ENCODE assay signal across 9 cellular contexts in genomic region chr5:40409600-40409999, GRCh38.
DNase-seq lines count a peak whose midpoint lies in the region; ATAC-seq, FAIRE-seq and TF ChIP-seq lines count a peak whose summit lies in the region.
"Had no signal": no experiment of that assay in that cellular context is flagged by ENCODE, and none has a peak within 500 bp of the region (broad histone marks: within the 10 kb centered on the region; RNA-seq: fewer than 3 reads in every experiment).

No MANE protein-coding gene starts in this region.

- no peak for TF ChIP-seq EP300 in HepG2 (IDR thresholded peaks at IDR 0.05; ENCODE audit: low read depth in 2 of 2, low read length in 2 of 2)
- TF ChIP-seq EP300 in HepG2 (CRISPR knock-in tag; IDR thresholded peaks at IDR 0.05; ENCODE audit: borderline replicate concordance) = no peak
- TF ChIP-seq EP300 in transverse colon (IDR thresholded peaks at IDR 0.05; ENCODE audit: low read depth) = no peak

- no peaks in the 10 kb centered on the region for H3K79me2 ChIP-seq in HepG2 (ENCODE audit: insufficient read depth, low read length)
- H3K79me2 ChIP-seq in MM.1S (ENCODE audit: low read length) = no peaks in the 10 kb centered on the region

- H3K9me2 ChIP-seq in MM.1S (replicated peaks; ENCODE audit: insufficient read depth, low read length) = no peaks in the 10 kb centered on the region

- peak overlapping the region; percentile 10 to 22 for H3K27ac ChIP-seq in liver (ENCODE audit: low read depth in 1 of 2, low read length in 2 of 2)
- H3K27ac ChIP-seq in HepG2 (ENCODE audit: extremely low read length, insufficient read depth, low read length) = no peak overlapping the region
- peak overlapping the region; percentile 31 to 64 (median 44) for H3K27ac ChIP-seq in transverse colon
- no peak overlapping the region for H3K27ac ChIP-seq in MM.1S (ENCODE audit: low read length)

- ATAC-seq in HepG2 (no peak), left ventricle myocardium superior (peak; percentile 32), HG02970 (IDR thresholded peaks at IDR 0.05; ENCODE audit: low FRiP score, unreplicated experiment) (no peak)

- no peak overlapping the region for H2AFZ ChIP-seq in HepG2 (ENCODE audit: low read length)
- H2AFZ ChIP-seq in MM.1S (ENCODE audit: low read length) = no peak overlapping the region

- peak overlapping the region; percentile 93 for H3K27ac Mint-ChIP-seq in activated CD4-positive, alpha-beta T cell treated with anti-CD3 and anti-CD28 coated beads, Interleukin-2, amount 10 ng/mL, durations not matched to agents 24 days and 14 days

- H4K20me1 ChIP-seq in HepG2 (ENCODE audit: insufficient read depth, low read length) (no peaks in the 10 kb centered on the region), MM.1S (ENCODE audit: insufficient read depth, low read length) (no peaks in the 10 kb centered on the region)

- CTCF ChIA-PET in HepG2 (lab: Yijun Ruan, JAX; ENCODE audit: low intra/inter-chr PET ratio, low total read pairs) = no interaction called here

- H3K4me2 ChIP-seq in HepG2 (ENCODE audit: low read depth, low read length) = no peak overlapping the region
- no peak overlapping the region for H3K4me2 ChIP-seq in MM.1S (ENCODE audit: low read depth, low read length)

- H3K4me1 ChIP-seq in liver (ENCODE audit: control insufficient read depth in 4 of 4, insufficient read depth in 4 of 4, low read length in 3 of 4) = no peaks in the 10 kb centered on the region
- peaks cover 27% of the 10 kb centered on the region for H3K4me1 ChIP-seq in HepG2 (ENCODE audit: insufficient read depth, low read length)
- peaks cover 6 to 37% (median 8%) of the 10 kb centered on the region in 4 donors for H3K4me1 ChIP-seq in transverse colon
- peaks cover 14% of the 10 kb centered on the region for H3K4me1 ChIP-seq in MM.1S (ENCODE audit: low read length)

- TF ChIP-seq POLR2A in HepG2 (IDR thresholded peaks at IDR 0.05; ENCODE audit: insufficient read depth in 1 of 2, low read depth in 2 of 2, low read length in 2 of 2) (no peak), transverse colon (IDR thresholded peaks at IDR 0.05) (no peak)

- peak overlapping the region; percentile 82 for H3K4me3 Mint-ChIP-seq in activated CD4-positive, alpha-beta T cell treated with anti-CD3 and anti-CD28 coated beads, Interleukin-2, amount 10 ng/mL, durations not matched to agents 24 days and 14 days

- H3K9ac ChIP-seq in liver (ENCODE audit: low read depth in 1 of 2, low read length in 2 of 2) = no peak overlapping the region
- H3K9ac ChIP-seq in HepG2 (ENCODE audit: insufficient read depth, low read depth, low read length) = no peak overlapping the region
- H3K9ac ChIP-seq in MM.1S (ENCODE audit: low read length) = no peak overlapping the region

- POLR2A ChIA-PET in HepG2 (lab: Yijun Ruan, JAX) = no interaction called here

- 70% methylated on average over 4 of the region's 4 CpGs for WGBS in liver
- WGBS in HepG2 (ENCODE audit: low lambda C conversion rate) = 29% methylated on average over 4 of the region's 4 CpGs
- 61% methylated on average over 4 of the region's 4 CpGs for WGBS in transverse colon (ENCODE audit: low coverage in 1 of 2), 2 donors

- no peak overlapping the region for H3K4me3 ChIP-seq in liver (ENCODE audit: low read depth in 1 of 3, low read length in 3 of 3)
- H3K4me3 ChIP-seq in HepG2 (replicated peaks in 1 of 3; ENCODE audit: insufficient read depth in 1 of 3, low read depth in 2 of 3, low read length in 3 of 3) = no peak overlapping the region
- no peak overlapping the region for H3K4me3 ChIP-seq in transverse colon
- H3K4me3 ChIP-seq in MM.1S (ENCODE audit: low read length) = no peak overlapping the region

- no TSS peak for BruUV-seq in HepG2 (replicated peaks; lab: Mats Ljungman, UMichigan)

- H3K36me3 Mint-ChIP-seq in activated CD4-positive, alpha-beta T cell treated with anti-CD3 and anti-CD28 coated beads, Interleukin-2, amount 10 ng/mL, durations not matched to agents 24 days and 14 days (ENCODE audit: low read depth) = peaks cover 7% of the 10 kb centered on the region

- H3K27me3 Mint-ChIP-seq in activated CD4-positive, alpha-beta T cell treated with anti-CD3 and anti-CD28 coated beads, Interleukin-2, amount 10 ng/mL, durations not matched to agents 24 days and 14 days = no peaks in the 10 kb centered on the region

- H3K9me3 ChIP-seq in liver (ENCODE audit: control insufficient read depth in 4 of 4, low read length in 3 of 4) (no peaks in the 10 kb centered on the region), HepG2 (ENCODE audit: low read length) (no peaks in the 10 kb centered on the region), transverse colon (no peaks in the 10 kb centered on the region), MM.1S (replicated peaks; ENCODE audit: insufficient read depth, low read length) (no peaks in the 10 kb centered on the region)

- no peaks in the 10 kb centered on the region for H3K27me3 ChIP-seq in liver (ENCODE audit: control insufficient read depth in 4 of 4, insufficient read depth in 4 of 4, low read length in 3 of 4)
- H3K27me3 ChIP-seq in HepG2 (ENCODE audit: control insufficient read depth in 1 of 2, insufficient read depth in 2 of 2, low read length in 2 of 2) = no peaks in the 10 kb centered on the region
- no peaks in the 10 kb centered on the region for H3K27me3 ChIP-seq in transverse colon
- H3K27me3 ChIP-seq in MM.1S (replicated peaks; ENCODE audit: insufficient read depth, low read length) = no peaks in the 10 kb centered on the region

- H3K36me3 ChIP-seq in liver (ENCODE audit: control insufficient read depth in 4 of 4, insufficient read depth in 3 of 4, low read depth in 1 of 4, low read length in 3 of 4) (no peaks in the 10 kb centered on the region), HepG2 (replicated peaks in 1 of 2; ENCODE audit: control insufficient read depth in 1 of 2, insufficient read depth in 2 of 2, low read length in 2 of 2) (no peaks in the 10 kb centered on the region), transverse colon (no peaks in the 10 kb centered on the region), MM.1S (replicated peaks; ENCODE audit: insufficient read depth, low read length) (no peaks in the 10 kb centered on the region)

- peaks cover 5% of the 10 kb centered on the region for H3K9me3 Mint-ChIP-seq in activated CD4-positive, alpha-beta T cell treated with anti-CD3 and anti-CD28 coated beads, Interleukin-2, amount 10 ng/mL, durations not matched to agents 24 days and 14 days

- H3F3A ChIP-seq in MM.1S (ENCODE audit: insufficient read depth, low read length) = no peaks in the 10 kb centered on the region

- intact Hi-C loops in HepG2 (cut with micrococcal nuclease; ENCODE audit: unreplicated experiment) = no loop called here
- intact Hi-C loops in activated CD4-positive, alpha-beta T cell treated with anti-CD3 and anti-CD28 coated beads, Interleukin-2, amount 10 ng/mL, durations not matched to agents 24 days and 14 days (cut with micrococcal nuclease) = loop anchor here (10.0 kb wide), 3 partner anchors 345 to 1235 kb away; partner anchors contain the start of genes RPL37 and TTC33
- intact Hi-C loops in left ventricle myocardium superior (cut with micrococcal nuclease) = no loop called here
- intact Hi-C loops in transverse colon (cut with DNase I; ENCODE audit: low total_unique reads) = no loop called here

- TF ChIP-seq RAD21 in liver (IDR thresholded peaks at IDR 0.05) (no peak), HepG2 (CRISPR knock-in tag; IDR thresholded peaks at IDR 0.05) (no peak)

- no peak for FAIRE-seq in HepG2 (lab: Jason Lieb, UNC)

- TF ChIP-seq CTCF in liver (IDR thresholded peaks at IDR 0.05; ENCODE audit: low read depth, low read length, missing input control) (no peak), HepG2 (CRISPR knock-in tag; IDR thresholded peaks at IDR 0.05) (no peak), transverse colon (IDR thresholded peaks at IDR 0.05) (no peak), MM.1S (IDR thresholded peaks at IDR 0.05; ENCODE audit: low read length) (no peak)

- DNase-seq in HepG2 (ENCODE audit: low spot score) (no peak), left ventricle myocardium superior (peak; percentile 32), transverse colon (no peak), MM.1S (no peak), NCI-H2196 (lab: John Stamatoyannopoulos, UW; ENCODE audit: unreplicated experiment) (no peak)
- DNase-seq in activated CD4-positive, alpha-beta T cell treated with anti-CD3 and anti-CD28 coated beads, Interleukin-2, amount 10 ng/mL, durations not matched to agents 24 days and 14 days = peak; percentile 87
- DNase-seq: NCI-H187 treated with DMSO at 0.1 percent for 48 hours had no signal

- in situ Hi-C loops in HepG2 (cut with HindIII; ENCODE audit: extremely low pct_ligation_motif_present, low pct_unique_long_range_greater_than_20kb) = no loop called here
- in situ Hi-C loops in transverse colon (cut with MboI; ENCODE audit: low pct_ligation_motif_present in 1 of 4, low pct_unique_long_range_greater_than_20kb in 1 of 4, low sequenced_read_pairs in 3 of 4) = no loop called here

- H3K4me1 Mint-ChIP-seq in activated CD4-positive, alpha-beta T cell treated with anti-CD3 and anti-CD28 coated beads, Interleukin-2, amount 10 ng/mL, durations not matched to agents 24 days and 14 days = peaks cover 57% of the 10 kb centered on the region

TF ChIP-seq in HepG2, 621 proteins besides CTCF, POLR2A, EP300 and RAD21 (continues in another document):
- TF ChIP-seq ZUFSP (CRISPR knock-in tag; IDR thresholded peaks at IDR 0.05; ENCODE audit: borderline replicate concordance) (no peak), ELF1 (CRISPR knock-in tag; IDR thresholded peaks at IDR 0.05) (no peak), E2F2 (CRISPR knock-in tag; IDR thresholded peaks at IDR 0.05; ENCODE audit: borderline replicate concordance) (no peak), HOXA3 (CRISPR knock-in tag; IDR thresholded peaks at IDR 0.05) (no peak)

Comparison
In these comparisons a context has a peak if more than half of its experiments do, and no peak if none do; other contexts are left out.
1. H3K27ac ChIP-seq: peak in liver (2 of 2) and transverse colon (4 of 4); none in HepG2 (single experiment) and MM.1S (single experiment).
2. DNase-seq: peak in activated CD4-positive, alpha-beta T cell treated with anti-CD3 and anti-CD28 coated beads, Interleukin-2, amount 10 ng/mL, durations not matched to agents 24 days and 14 days (single experiment) and left ventricle myocardium superior (single experiment); none in HepG2 (single experiment), transverse colon (single experiment), MM.1S (single experiment) and NCI-H2196 (single experiment).